ENCODE assay signal across 24 cellular contexts in the genomic region with DNA sequence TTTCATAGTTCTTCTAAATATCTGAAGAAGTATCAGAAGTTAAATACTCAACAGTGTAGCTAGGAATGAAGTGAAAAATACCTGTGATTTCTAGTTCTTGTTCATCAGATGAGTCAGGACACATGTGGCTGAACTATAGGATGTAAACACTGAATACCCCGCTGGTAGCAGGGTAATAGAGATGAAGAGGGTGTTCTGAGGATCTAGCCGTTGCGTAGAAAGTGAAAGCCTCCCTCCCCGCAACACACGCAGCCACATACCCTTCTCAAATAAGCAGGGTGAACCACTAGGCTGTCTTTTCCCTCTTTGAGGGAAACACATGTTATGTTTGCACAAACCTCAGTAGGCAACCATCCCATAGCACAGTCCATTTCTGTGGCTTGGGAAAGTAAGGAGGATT. TPM values are rescaled to one million over a fixed set of nuclear protein-coding genes. Genes with fewer than 3 reads are reported as not detected.
"Had no signal": no experiment of that assay in that cellular context is flagged by ENCODE, and none has a peak within 500 bp of the region (broad histone marks: within the 10 kb centered on the region; RNA-seq: fewer than 3 reads in every experiment).

No MANE protein-coding gene starts in this region.

- DNase-seq: activated CD4-positive, alpha-beta T cell treated with anti-CD3 and anti-CD28 coated beads, Interleukin-2, amount 50 U/mL, for 1 hour; activated effector memory CD4-positive, alpha-beta T cell treated with Interleukin-2 at 50 U/mL for 16 hours; activated T-cell treated with anti-CD3 and anti-CD28 coated beads, Interleukin-2, amount 50 U/mL, for 1 hour; cerebellar nuclear complex; cortex of kidney; effector CD8-positive, alpha-beta T cell; heart left ventricle; kidney; ovary; stimulated activated CD4-positive, alpha-beta T cell treated with anti-CD3 and anti-CD28 coated beads, Interleukin-4, amount 100 ng/mL, for 1 hour; T1000; upper lobe of right lung had no signal

- H3K27ac ChIP-seq: breast epithelium, esophagus muscularis mucosa, gastroesophageal sphincter, heart left ventricle, ovary, thoracic aorta, upper lobe of right lung had no signal

- H3K4me1 ChIP-seq: breast epithelium had no signal

- ATAC-seq: gastroesophageal sphincter, heart left ventricle, left lobe of liver, sciatic nerve, upper lobe of right lung had no signal

- H3K4me2 ChIP-seq: smooth muscle cell had no signal

- H3K36me3 ChIP-seq: breast epithelium, esophagus muscularis mucosa, gastroesophageal sphincter, heart left ventricle, ovary, thoracic aorta, upper lobe of right lung had no signal

- H3K27me3 ChIP-seq: breast epithelium, esophagus muscularis mucosa, gastroesophageal sphincter, heart left ventricle, ovary, upper lobe of right lung had no signal

- FAIRE-seq: astrocyte, endothelial cell of umbilical vein, kidney had no signal

- H3K4me3 ChIP-seq: breast epithelium, esophagus muscularis mucosa, gastroesophageal sphincter, heart left ventricle, lung, ovary, smooth muscle cell, thoracic aorta, upper lobe of right lung had no signal

- H3K9me3 ChIP-seq: breast epithelium, esophagus muscularis mucosa, gastroesophageal sphincter, heart left ventricle, ovary, thoracic aorta, upper lobe of right lung had no signal

RNA-seq across cellular contexts. Expression of a gene that starts 16.4 kb away (rescaled TPM):
- total RNA-seq: astrocyte, breast epithelium, endothelial cell of umbilical vein, esophagus muscularis mucosa, gastroesophageal sphincter, heart left ventricle, kidney, left lobe of liver, lung, mesothelial cell of epicardium, ovary, sciatic nerve, smooth muscle cell, thoracic aorta, upper lobe of right lung had no signal
- polyA plus RNA-seq: adipose tissue, endothelial cell of umbilical vein, heart left ventricle, lung, ovary, smooth muscle cell had no signal

RNA-seq across cellular contexts. Expression of a gene that starts 19.8 kb away (rescaled TPM):
- total RNA-seq: astrocyte, breast epithelium, endothelial cell of umbilical vein, esophagus muscularis mucosa, gastroesophageal sphincter, heart left ventricle, kidney, left lobe of liver, lung, mesothelial cell of epicardium, ovary, sciatic nerve, smooth muscle cell, thoracic aorta, upper lobe of right lung had no signal
- polyA plus RNA-seq: adipose tissue, endothelial cell of umbilical vein, heart left ventricle, lung, smooth muscle cell had no signal

RNA-seq across cellular contexts. Expression of a gene that starts 33.9 kb away (rescaled TPM):
- total RNA-seq: astrocyte, breast epithelium, endothelial cell of umbilical vein, esophagus muscularis mucosa, gastroesophageal sphincter, heart left ventricle, kidney, left lobe of liver, lung, mesothelial cell of epicardium, ovary, sciatic nerve, smooth muscle cell, thoracic aorta, upper lobe of right lung had no signal
- polyA plus RNA-seq: adipose tissue, endothelial cell of umbilical vein, heart left ventricle, lung, ovary, smooth muscle cell had no signal

RNA-seq across cellular contexts. Expression of a gene that starts 46.8 kb away (rescaled TPM):
- total RNA-seq: astrocyte, breast epithelium, endothelial cell of umbilical vein, esophagus muscularis mucosa, heart left ventricle, kidney, left lobe of liver, lung, mesothelial cell of epicardium, ovary, sciatic nerve, smooth muscle cell, thoracic aorta, upper lobe of right lung had no signal
- polyA plus RNA-seq: adipose tissue, endothelial cell of umbilical vein, heart left ventricle, lung, ovary, smooth muscle cell had no signal
